In genomic region chr4:68182382-68182820, GRCh38 we compare ENCODE assay signal across 24 cellular contexts. TPM values are rescaled to one million over a fixed set of nuclear protein-coding genes. Genes with fewer than 3 reads are reported as not detected.
DNase-seq lines count a peak whose midpoint lies in the region; ATAC-seq, FAIRE-seq and TF ChIP-seq lines count a peak whose summit lies in the region.
"Had no signal": no experiment of that assay in that cellular context is flagged by ENCODE, and none has a peak within 500 bp of the region (broad histone marks: within the 10 kb centered on the region; RNA-seq: fewer than 3 reads in every experiment).

No MANE protein-coding gene starts in this region.

- CTCF ChIA-PET in RWPE1 (lab: Yijun Ruan, JAX), result interaction anchor here (0.5 kb wide), 1 partner anchor 1024 kb away, joined by 3 read pairs; no protein-coding TSS in a partner anchor

- no peaks in the 10 kb centered on the region for H3K79me2 ChIP-seq in GM23338 (replicated peaks; ENCODE audit: insufficient read depth)

- no peak overlapping the region for H3K9ac ChIP-seq in kidney (ENCODE audit: low read length in 2 of 2)
- H3K9ac ChIP-seq: BLaER1 treated with 17β-estradiol and CSF1 and Interleukin-3, amounts not matched to agents 10 nM and 100 nM; GM23248; KMS-11 had no signal

- no peaks in the 10 kb centered on the region for H4K20me1 ChIP-seq in GM23338 (replicated peaks; ENCODE audit: insufficient read depth)
- H4K20me1 ChIP-seq: BLaER1 treated with 17β-estradiol and CSF1 and Interleukin-3, amounts not matched to agents 10 nM and 100 nM had no signal

- intact Hi-C loops in kidney (cut with DNase I) (no loop called here), testis (cut with DNase I; ENCODE audit: low total_unique reads) (no loop called here)

- peak overlapping the region; percentile 90 for H2AFZ ChIP-seq in GM23338
- H2AFZ ChIP-seq: GM23248 had no signal

- no peaks in the 10 kb centered on the region for H3K9me3 ChIP-seq in kidney (ENCODE audit: control insufficient read depth in 1 of 2, low read length in 2 of 2)
- no peaks in the 10 kb centered on the region for H3K9me3 ChIP-seq in testis
- H3K9me3 ChIP-seq in suprapubic skin, result no peaks in the 10 kb centered on the region

- no peak for DNase-seq in GM23338 (ENCODE audit: low spot score)
- DNase-seq in RWPE1 (ENCODE audit: low spot score), result no peak
- DNase-seq in kidney, result peak; percentile 70
- DNase-seq in testis, result peak; percentile 22
- DNase-seq in NCI-H526 (lab: John Stamatoyannopoulos, UW), result no peak
- DNase-seq in midbrain (lab: John Stamatoyannopoulos, UW), result no peak
- DNase-seq in suprapubic skin (ENCODE audit: low spot score in 2 of 2), result no peak
- DNase-seq: ACHN; CD4-positive, alpha-beta memory T cell; DMS153; GDM1; GM23248; NCI-H1694; NCI-H2081; NCI-H2171; NCI-H345; NCI-H524 treated with DMSO at 0.1 percent for 48 hours; OCI-M1; Right ventricle myocardium superior had no signal

- H3K9me3 Mint-ChIP-seq in GM23338, result no peaks in the 10 kb centered on the region
- H3K9me3 Mint-ChIP-seq: CD4-positive, alpha-beta memory T cell had no signal

- peaks cover 2% of the 10 kb centered on the region for H3K27me3 Mint-ChIP-seq in GM23338 (ENCODE audit: insufficient read depth, low read depth, poor library complexity)

- no peaks in the 10 kb centered on the region for H3F3A ChIP-seq in GM23338 (replicated peaks; ENCODE audit: low read depth)

- no peaks in the 10 kb centered on the region for H3K4me1 Mint-ChIP-seq in GM23338
- H3K4me1 Mint-ChIP-seq: CD4-positive, alpha-beta memory T cell had no signal

- no peaks in the 10 kb centered on the region for H3K27me3 ChIP-seq in GM23338 (ENCODE audit: insufficient read depth)
- no peaks in the 10 kb centered on the region for H3K27me3 ChIP-seq in testis
- H3K27me3 ChIP-seq in suprapubic skin, result no peaks in the 10 kb centered on the region
- H3K27me3 ChIP-seq: BLaER1 treated with 17β-estradiol and CSF1 and Interleukin-3, amounts not matched to agents 10 nM and 100 nM had no signal

- H3K4me1 ChIP-seq in GM23338 (ENCODE audit: insufficient read depth) (no peaks in the 10 kb centered on the region), kidney (ENCODE audit: control insufficient read depth in 1 of 2, insufficient read depth in 1 of 2, low read depth in 1 of 2, low read length in 2 of 2) (no peaks in the 10 kb centered on the region), testis (no peaks in the 10 kb centered on the region), suprapubic skin (no peaks in the 10 kb centered on the region)

- no peak for FAIRE-seq in kidney (lab: Jason Lieb, UNC)
- FAIRE-seq: GM18507, HTR-8/SVneo, RCC 7860 had no signal

- H3K4me3 Mint-ChIP-seq in GM23338, result no peak overlapping the region
- H3K4me3 Mint-ChIP-seq: CD4-positive, alpha-beta memory T cell had no signal

- H3K36me3 ChIP-seq in GM23338 (ENCODE audit: insufficient read depth), result no peaks in the 10 kb centered on the region
- H3K36me3 ChIP-seq in kidney (ENCODE audit: control insufficient read depth in 1 of 2, insufficient read depth in 2 of 2, low read length in 2 of 2), result no peaks in the 10 kb centered on the region
- no peaks in the 10 kb centered on the region for H3K36me3 ChIP-seq in testis (ENCODE audit: low read depth, missing control alignments)
- no peaks in the 10 kb centered on the region for H3K36me3 ChIP-seq in suprapubic skin
- H3K36me3 ChIP-seq: BLaER1 treated with 17β-estradiol and CSF1 and Interleukin-3, amounts not matched to agents 10 nM and 100 nM had no signal

- TF ChIP-seq POLR2A in testis (IDR thresholded peaks at IDR 0.05) (no peak), suprapubic skin (IDR thresholded peaks at IDR 0.05) (no peak)

- WGBS in testis, 2 donors, result 68 to 79% methylated on average over 11 to 27 of the region's 27 CpGs
- 98% methylated on average over 19 of the region's 27 CpGs for WGBS in suprapubic skin

- POLR2A ChIA-PET in RWPE1 (lab: Yijun Ruan, JAX; ENCODE audit: low non-redundant PET), result no interaction called here

- no peak for TF ChIP-seq EP300 in suprapubic skin (IDR thresholded peaks at IDR 0.05)

- H3K27ac ChIP-seq in GM23338 (ENCODE audit: low read depth) (no peak overlapping the region), RWPE1 (0 out of 2 replicates have a peak overlapping the region, but pooled peaks have one; percentile 5), kidney (ENCODE audit: low read depth in 2 of 2, low read length in 2 of 2) (no peak overlapping the region), testis (no peak overlapping the region), suprapubic skin (no peak overlapping the region)
- H3K27ac ChIP-seq: BLaER1 treated with 17β-estradiol and CSF1 and Interleukin-3, amounts not matched to agents 10 nM and 100 nM; GM23248; KMS-11 had no signal

- H3K9me2 ChIP-seq in GM23338 (ENCODE audit: insufficient read depth), result no peaks in the 10 kb centered on the region

- TF ChIP-seq CTCF in GM23338 (conservative IDR thresholded peaks at IDR 0.05; ENCODE audit: low read depth in 2 of 2), result no peak
- no peak for TF ChIP-seq CTCF in RWPE1 (conservative IDR thresholded peaks at IDR 0.05; ENCODE audit: low read depth)
- TF ChIP-seq CTCF in kidney (IDR thresholded peaks at IDR 0.05; ENCODE audit: borderline replicate concordance, extremely low read depth, insufficient read depth), result no peak
- TF ChIP-seq CTCF in testis (IDR thresholded peaks at IDR 0.05), result no peak
- no peak for TF ChIP-seq CTCF in suprapubic skin (IDR thresholded peaks at IDR 0.05)

- no peak for ATAC-seq in GM23338

- no peaks in the 10 kb centered on the region for H3K36me3 Mint-ChIP-seq in GM23338 (ENCODE audit: low read depth)
- H3K36me3 Mint-ChIP-seq: CD4-positive, alpha-beta memory T cell had no signal

- no peak overlapping the region for H3K4me3 ChIP-seq in GM23338
- no peak overlapping the region for H3K4me3 ChIP-seq in kidney (ENCODE audit: low read length in 2 of 2)
- peak overlapping the region; percentile 27 to 46 for H3K4me3 ChIP-seq in testis
- no peak overlapping the region for H3K4me3 ChIP-seq in suprapubic skin
- H3K4me3 ChIP-seq: BLaER1 treated with 17β-estradiol and CSF1 and Interleukin-3, amounts not matched to agents 10 nM and 100 nM; GM23248 had no signal

- no peak overlapping the region for H3K4me2 ChIP-seq in GM23338
- H3K4me2 ChIP-seq: BLaER1 treated with 17β-estradiol and CSF1 and Interleukin-3, amounts not matched to agents 10 nM and 100 nM; KMS-11 had no signal

- no peak overlapping the region for H3K27ac Mint-ChIP-seq in GM23338
- H3K27ac Mint-ChIP-seq: CD4-positive, alpha-beta memory T cell had no signal

TF ChIP-seq in GM23338, 12 proteins besides CTCF, POLR2A, EP300 and RAD21:
- TF ChIP-seq EZH2 (IDR thresholded peaks at IDR 0.05; ENCODE audit: low read depth, unreplicated experiment) (no peak), CREB1 (CRISPR knock-in tag; IDR thresholded peaks at IDR 0.05; ENCODE audit: low read depth) (no peak), POLR2AphosphoS5 (IDR thresholded peaks at IDR 0.05; ENCODE audit: low read depth) (no peak), ZNF114 (CRISPR knock-in tag; IDR thresholded peaks at IDR 0.05) (no peak), EZH2phosphoT487 (IDR thresholded peaks at IDR 0.05; ENCODE audit: unreplicated experiment) (no peak), ZNF331 (CRISPR knock-in tag; IDR thresholded peaks at IDR 0.05; ENCODE audit: low read depth) (no peak), STAT1 (IDR thresholded peaks at IDR 0.05; ENCODE audit: unreplicated experiment) (no peak), REST (IDR thresholded peaks at IDR 0.05; ENCODE audit: unreplicated experiment) (no peak)

RNA-seq across cellular contexts. Expression of gene TMPRSS11F, which starts 52.7 kb away (rescaled TPM):
- 0.27 TPM in 1 of 2 replicates, not detected in the other for total RNA-seq in GM23338 (2014; rRNA removed; shearing (Covaris generic))
- polyA plus RNA-seq in GM23338 (2016; fragmentation: Nextera tagmentation; extraction: Ambion mirVana) (not detected in 2 replicates), kidney (ENCODE audit: insufficient read depth, low read depth, low replicate concordance) (not detected), testis (ENCODE audit: insufficient read depth, low read depth, low replicate concordance) (0.58 TPM)
- total RNA-seq in kidney (not detected), testis (1 to 10 TPM; 1.0 to 1.1 TPM), suprapubic skin (10 to 100 TPM in 3 of 4 donors, 1 to 10 TPM in 1; 8.1 to 20.1 (median 13.0) TPM)
- total RNA-seq: CD4-positive, alpha-beta memory T cell; GM23248; Right ventricle myocardium superior had no signal
- polyA plus RNA-seq: CD4-positive, alpha-beta memory T cell; GM23248 had no signal

Comparison
In these comparisons a context has a peak if more than half of its experiments do, and no peak if none do; other contexts are left out.
1. DNase-seq: peak in kidney (single experiment) and testis (single experiment); none in GM23338 (single experiment), RWPE1 (single experiment), NCI-H526 (0 of 2), midbrain (single experiment) and suprapubic skin (0 of 2).
2. H3K4me3 ChIP-seq: peak in testis (2 of 2); none in GM23338 (single experiment), kidney (0 of 2) and suprapubic skin (single experiment).